2 cellular contexts compared by ENCODE assay signal in the genomic region with DNA sequence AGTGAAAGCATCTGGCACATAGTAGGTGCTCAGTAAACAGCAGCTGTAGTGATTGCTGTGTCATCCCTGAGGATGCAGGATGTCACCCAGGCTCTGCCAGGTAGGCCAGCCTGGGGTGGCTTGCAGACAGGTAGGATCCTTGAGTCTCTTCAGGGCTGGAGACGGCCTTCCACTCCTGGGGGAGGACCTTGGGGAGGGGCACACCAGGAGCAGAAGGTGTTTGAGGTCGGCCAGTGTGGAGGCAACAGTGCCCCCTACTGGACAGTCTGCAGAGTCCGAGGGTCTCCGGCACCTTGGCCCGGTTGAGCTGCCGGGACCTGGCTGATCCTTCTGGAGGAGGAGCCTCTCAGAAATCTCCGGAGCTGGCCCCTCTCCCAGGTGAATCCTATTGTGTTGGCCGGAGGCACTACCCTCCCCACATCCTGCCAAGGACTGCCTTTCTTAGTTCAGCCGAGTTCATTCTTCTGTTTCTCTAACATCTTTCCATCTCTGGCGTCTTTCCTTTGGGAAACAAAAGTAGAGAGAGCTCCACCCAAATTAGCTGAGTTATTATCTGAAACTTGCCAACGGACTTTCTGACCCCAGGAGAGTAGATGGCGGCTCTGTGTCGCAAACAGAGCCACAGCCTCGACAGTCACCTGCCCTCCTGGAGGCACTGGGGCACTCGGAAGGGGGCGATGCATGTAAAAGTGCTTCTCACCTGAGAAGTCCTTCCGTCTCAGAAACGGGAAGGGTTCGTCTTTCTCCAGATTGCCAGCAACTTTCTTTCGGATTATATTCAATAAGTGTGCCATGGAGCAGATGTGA.
TF ChIP-seq lines count a peak whose summit lies in the region.

No MANE protein-coding gene starts in this region.

TF ChIP-seq in GM23338, 12 proteins besides CTCF, POLR2A, EP300 and RAD21:
- TF ChIP-seq, protein P1, sequence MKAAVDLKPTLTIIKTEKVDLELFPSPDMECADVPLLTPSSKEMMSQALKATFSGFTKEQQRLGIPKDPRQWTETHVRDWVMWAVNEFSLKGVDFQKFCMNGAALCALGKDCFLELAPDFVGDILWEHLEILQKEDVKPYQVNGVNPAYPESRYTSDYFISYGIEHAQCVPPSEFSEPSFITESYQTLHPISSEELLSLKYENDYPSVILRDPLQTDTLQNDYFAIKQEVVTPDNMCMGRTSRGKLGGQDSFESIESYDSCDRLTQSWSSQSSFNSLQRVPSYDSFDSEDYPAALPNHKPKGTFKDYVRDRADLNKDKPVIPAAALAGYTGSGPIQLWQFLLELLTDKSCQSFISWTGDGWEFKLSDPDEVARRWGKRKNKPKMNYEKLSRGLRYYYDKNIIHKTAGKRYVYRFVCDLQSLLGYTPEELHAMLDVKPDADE (IDR thresholded peaks at IDR 0.05), result peak; percentile 40; the same call in 1 of the 2 replicates
- TF ChIP-seq CREB1 (CRISPR knock-in tag; IDR thresholded peaks at IDR 0.05; ENCODE audit: low read depth), result no peak
- TF ChIP-seq EZH2 (IDR thresholded peaks at IDR 0.05; ENCODE audit: low read depth, unreplicated experiment), result no peak
- peak; percentile 46 for TF ChIP-seq POLR2AphosphoS5 (IDR thresholded peaks at IDR 0.05; ENCODE audit: low read depth)
- TF ChIP-seq, protein P2, sequence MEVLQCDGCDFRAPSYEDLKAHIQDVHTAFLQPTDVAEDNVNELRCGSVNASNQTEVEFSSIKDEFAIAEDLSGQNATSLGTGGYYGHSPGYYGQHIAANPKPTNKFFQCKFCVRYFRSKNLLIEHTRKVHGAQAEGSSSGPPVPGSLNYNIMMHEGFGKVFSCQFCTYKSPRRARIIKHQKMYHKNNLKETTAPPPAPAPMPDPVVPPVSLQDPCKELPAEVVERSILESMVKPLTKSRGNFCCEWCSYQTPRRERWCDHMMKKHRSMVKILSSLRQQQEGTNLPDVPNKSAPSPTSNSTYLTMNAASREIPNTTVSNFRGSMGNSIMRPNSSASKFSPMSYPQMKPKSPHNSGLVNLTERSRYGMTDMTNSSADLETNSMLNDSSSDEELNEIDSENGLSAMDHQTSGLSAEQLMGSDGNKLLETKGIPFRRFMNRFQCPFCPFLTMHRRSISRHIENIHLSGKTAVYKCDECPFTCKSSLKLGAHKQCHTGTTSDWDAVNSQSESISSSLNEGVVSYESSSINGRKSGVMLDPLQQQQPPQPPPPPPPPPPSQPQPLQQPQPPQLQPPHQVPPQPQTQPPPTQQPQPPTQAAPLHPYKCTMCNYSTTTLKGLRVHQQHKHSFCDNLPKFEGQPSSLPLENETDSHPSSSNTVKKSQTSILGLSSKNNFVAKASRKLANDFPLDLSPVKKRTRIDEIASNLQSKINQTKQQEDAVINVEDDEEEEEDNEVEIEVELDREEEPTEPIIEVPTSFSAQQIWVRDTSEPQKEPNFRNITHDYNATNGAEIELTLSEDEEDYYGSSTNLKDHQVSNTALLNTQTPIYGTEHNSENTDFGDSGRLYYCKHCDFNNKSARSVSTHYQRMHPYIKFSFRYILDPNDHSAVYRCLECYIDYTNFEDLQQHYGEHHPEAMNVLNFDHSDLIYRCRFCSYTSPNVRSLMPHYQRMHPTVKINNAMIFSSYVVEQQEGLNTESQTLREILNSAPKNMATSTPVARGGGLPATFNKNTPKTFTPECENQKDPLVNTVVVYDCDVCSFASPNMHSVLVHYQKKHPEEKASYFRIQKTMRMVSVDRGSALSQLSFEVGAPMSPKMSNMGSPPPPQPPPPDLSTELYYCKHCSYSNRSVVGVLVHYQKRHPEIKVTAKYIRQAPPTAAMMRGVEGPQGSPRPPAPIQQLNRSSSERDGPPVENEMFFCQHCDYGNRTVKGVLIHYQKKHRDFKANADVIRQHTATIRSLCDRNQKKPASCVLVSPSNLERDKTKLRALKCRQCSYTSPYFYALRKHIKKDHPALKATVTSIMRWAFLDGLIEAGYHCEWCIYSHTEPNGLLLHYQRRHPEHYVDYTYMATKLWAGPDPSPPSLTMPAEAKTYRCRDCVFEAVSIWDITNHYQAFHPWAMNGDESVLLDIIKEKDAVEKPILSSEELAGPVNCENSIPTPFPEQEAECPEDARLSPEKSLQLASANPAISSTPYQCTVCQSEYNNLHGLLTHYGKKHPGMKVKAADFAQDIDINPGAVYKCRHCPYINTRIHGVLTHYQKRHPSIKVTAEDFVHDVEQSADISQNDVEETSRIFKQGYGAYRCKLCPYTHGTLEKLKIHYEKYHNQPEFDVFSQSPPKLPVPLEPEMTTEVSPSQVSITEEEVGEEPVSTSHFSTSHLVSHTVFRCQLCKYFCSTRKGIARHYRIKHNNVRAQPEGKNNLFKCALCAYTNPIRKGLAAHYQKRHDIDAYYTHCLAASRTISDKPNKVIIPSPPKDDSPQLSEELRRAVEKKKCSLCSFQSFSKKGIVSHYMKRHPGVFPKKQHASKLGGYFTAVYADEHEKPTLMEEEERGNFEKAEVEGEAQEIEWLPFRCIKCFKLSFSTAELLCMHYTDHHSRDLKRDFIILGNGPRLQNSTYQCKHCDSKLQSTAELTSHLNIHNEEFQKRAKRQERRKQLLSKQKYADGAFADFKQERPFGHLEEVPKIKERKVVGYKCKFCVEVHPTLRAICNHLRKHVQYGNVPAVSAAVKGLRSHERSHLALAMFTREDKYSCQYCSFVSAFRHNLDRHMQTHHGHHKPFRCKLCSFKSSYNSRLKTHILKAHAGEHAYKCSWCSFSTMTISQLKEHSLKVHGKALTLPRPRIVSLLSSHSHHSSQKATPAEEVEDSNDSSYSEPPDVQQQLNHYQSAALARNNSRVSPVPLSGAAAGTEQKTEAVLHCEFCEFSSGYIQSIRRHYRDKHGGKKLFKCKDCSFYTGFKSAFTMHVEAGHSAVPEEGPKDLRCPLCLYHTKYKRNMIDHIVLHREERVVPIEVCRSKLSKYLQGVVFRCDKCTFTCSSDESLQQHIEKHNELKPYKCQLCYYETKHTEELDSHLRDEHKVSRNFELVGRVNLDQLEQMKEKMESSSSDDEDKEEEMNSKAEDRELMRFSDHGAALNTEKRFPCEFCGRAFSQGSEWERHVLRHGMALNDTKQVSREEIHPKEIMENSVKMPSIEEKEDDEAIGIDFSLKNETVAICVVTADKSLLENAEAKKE (CRISPR knock-in tag; IDR thresholded peaks at IDR 0.05), result peak; percentile 59; the same call in 1 of the 2 replicates

TF ChIP-seq in H1, 55 proteins besides CTCF, POLR2A, EP300 and RAD21:
- TF ChIP-seq, protein P3, sequence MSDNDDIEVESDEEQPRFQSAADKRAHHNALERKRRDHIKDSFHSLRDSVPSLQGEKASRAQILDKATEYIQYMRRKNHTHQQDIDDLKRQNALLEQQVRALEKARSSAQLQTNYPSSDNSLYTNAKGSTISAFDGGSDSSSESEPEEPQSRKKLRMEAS (IDR thresholded peaks at IDR 0.05), result no peak; the same call in 1 of the 2 replicates
- TF ChIP-seq, protein P4, sequence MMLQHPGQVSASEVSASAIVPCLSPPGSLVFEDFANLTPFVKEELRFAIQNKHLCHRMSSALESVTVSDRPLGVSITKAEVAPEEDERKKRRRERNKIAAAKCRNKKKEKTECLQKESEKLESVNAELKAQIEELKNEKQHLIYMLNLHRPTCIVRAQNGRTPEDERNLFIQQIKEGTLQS (IDR thresholded peaks at IDR 0.05; ENCODE audit: insufficient read depth, low read depth, low read length), result no peak
- TF ChIP-seq SP4 (IDR thresholded peaks at IDR 0.05; ENCODE audit: low read length) (no peak), TBP (IDR thresholded peaks at IDR 0.05; ENCODE audit: low read depth, low read length) (peak; percentile 9; the same call in 1 of the 2 replicates), TAF1 (IDR thresholded peaks at IDR 0.05; ENCODE audit: low read depth, low read length) (peak; percentile 60; the same call in 1 of the 2 replicates), FOSL1 (IDR thresholded peaks at IDR 0.05; ENCODE audit: insufficient read depth, low read depth, low read length) (no peak), NANOG (IDR thresholded peaks at IDR 0.05; ENCODE audit: insufficient read depth, low read depth, low read length, poor library complexity, severe bottlenecking) (no peak), CHD2 (IDR thresholded peaks at IDR 0.05; ENCODE audit: low read length) (no peak), YY1 (IDR thresholded peaks at IDR 0.05; ENCODE audit: low read depth, low read length) (no peak), CREB1 (IDR thresholded peaks at IDR 0.05) (peak; percentile 21; the same call in 1 of the 2 replicates), RNF2 (IDR thresholded peaks at IDR 0.05; ENCODE audit: borderline replicate concordance, low read depth, low read length, missing control alignments, poor library complexity, severe bottlenecking) (no peak), KDM1A (IDR thresholded peaks at IDR 0.05; ENCODE audit: borderline replicate concordance, low read length) (peak; percentile 82; the same call in 1 of the 2 replicates), TAF7 (optimal IDR thresholded peaks at IDR 0.05; ENCODE audit: borderline replicate concordance, low read depth, low read length) (no peak), HDAC6 (IDR thresholded peaks at IDR 0.05; ENCODE audit: low read depth, low read length) (no peak), ZNF274 (IDR thresholded peaks at IDR 0.05; ENCODE audit: borderline replicate concordance, extremely low read depth, low read length) (no peak), SIRT6 (IDR thresholded peaks at IDR 0.05; ENCODE audit: low read length) (no peak), MAFK (IDR thresholded peaks at IDR 0.05; ENCODE audit: low read depth, low read length) (peak; percentile 56; the same call in 1 of the 2 replicates), PHF8 (conservative IDR thresholded peaks at IDR 0.05; ENCODE audit: low read depth, low read length) (peak; percentile 48; the same call in 1 of the 2 replicates), CHD1 (IDR thresholded peaks at IDR 0.05; ENCODE audit: low read depth, low read length) (no peak), POLR2AphosphoS5 (IDR thresholded peaks at IDR 0.05; ENCODE audit: low read depth, low read length) (no peak; the same call in 1 of the 2 replicates), CEBPB (IDR thresholded peaks at IDR 0.05; ENCODE audit: low read depth, low read length) (no peak), SAP30 (IDR thresholded peaks at IDR 0.05; ENCODE audit: insufficient read depth, insufficient replicate concordance, low read length) (no peak), POU5F1 (IDR thresholded peaks at IDR 0.05; ENCODE audit: low read depth, low read length) (no peak), BACH1 (IDR thresholded peaks at IDR 0.05; ENCODE audit: low read length) (peak; percentile 67), ASH2L (IDR thresholded peaks at IDR 0.05; ENCODE audit: low read length) (peak; percentile 78), CBX5 (IDR thresholded peaks at IDR 0.05; ENCODE audit: low read depth, low read length) (no peak), TEAD4 (IDR thresholded peaks at IDR 0.05; ENCODE audit: low read depth, low read length) (no peak), SP1 (IDR thresholded peaks at IDR 0.05; ENCODE audit: low read depth, low read length) (no peak), SIN3A (conservative IDR thresholded peaks at IDR 0.05 in 1 of 2, IDR thresholded peaks at IDR 0.05 in 1 of 2; ENCODE audit: low read depth in 1 of 2, low read length in 2 of 2) (no peak; a peak in 1 of 4 replicates), SP2 (IDR thresholded peaks at IDR 0.05; ENCODE audit: low read length) (no peak), SRF (IDR thresholded peaks at IDR 0.05; ENCODE audit: low read depth, low read length) (no peak), CBX8 (IDR thresholded peaks at IDR 0.05; ENCODE audit: borderline replicate concordance, low read depth, low read length) (no peak), GTF2F1 (IDR thresholded peaks at IDR 0.05; ENCODE audit: borderline replicate concordance, low read depth, low read length) (no peak; the same call in 1 of the 2 replicates), RBBP5 (IDR thresholded peaks at IDR 0.05; ENCODE audit: borderline replicate concordance, low read depth, low read length) (no peak), GABPA (IDR thresholded peaks at IDR 0.05; ENCODE audit: borderline replicate concordance, insufficient read depth, low read length) (0 out of 2 replicates have a peak, but pooled peaks have one; percentile 14), JUN (IDR thresholded peaks at IDR 0.05; ENCODE audit: low read depth, low read length) (no peak), CTBP2 (IDR thresholded peaks at IDR 0.05; ENCODE audit: borderline replicate concordance, insufficient read depth, insufficient read length, low read length) (no peak), RXRA (IDR thresholded peaks at IDR 0.05; ENCODE audit: insufficient read depth, low read depth, low read length) (no peak), TCF12 (IDR thresholded peaks at IDR 0.05; ENCODE audit: low read depth, low read length) (no peak), KDM5A (IDR thresholded peaks at IDR 0.05; ENCODE audit: low read length) (no peak), EZH2 (IDR thresholded peaks at IDR 0.05; ENCODE audit: low read depth, low read length, severe bottlenecking) (no peak)
- TF ChIP-seq, protein P5, sequence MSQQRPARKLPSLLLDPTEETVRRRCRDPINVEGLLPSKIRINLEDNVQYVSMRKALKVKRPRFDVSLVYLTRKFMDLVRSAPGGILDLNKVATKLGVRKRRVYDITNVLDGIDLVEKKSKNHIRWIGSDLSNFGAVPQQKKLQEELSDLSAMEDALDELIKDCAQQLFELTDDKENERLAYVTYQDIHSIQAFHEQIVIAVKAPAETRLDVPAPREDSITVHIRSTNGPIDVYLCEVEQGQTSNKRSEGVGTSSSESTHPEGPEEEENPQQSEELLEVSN (IDR thresholded peaks at IDR 0.05), result peak; percentile 34; the same call in 1 of the 2 replicates
